ENCODE assay signal across 8 cellular contexts in the genomic region with DNA sequence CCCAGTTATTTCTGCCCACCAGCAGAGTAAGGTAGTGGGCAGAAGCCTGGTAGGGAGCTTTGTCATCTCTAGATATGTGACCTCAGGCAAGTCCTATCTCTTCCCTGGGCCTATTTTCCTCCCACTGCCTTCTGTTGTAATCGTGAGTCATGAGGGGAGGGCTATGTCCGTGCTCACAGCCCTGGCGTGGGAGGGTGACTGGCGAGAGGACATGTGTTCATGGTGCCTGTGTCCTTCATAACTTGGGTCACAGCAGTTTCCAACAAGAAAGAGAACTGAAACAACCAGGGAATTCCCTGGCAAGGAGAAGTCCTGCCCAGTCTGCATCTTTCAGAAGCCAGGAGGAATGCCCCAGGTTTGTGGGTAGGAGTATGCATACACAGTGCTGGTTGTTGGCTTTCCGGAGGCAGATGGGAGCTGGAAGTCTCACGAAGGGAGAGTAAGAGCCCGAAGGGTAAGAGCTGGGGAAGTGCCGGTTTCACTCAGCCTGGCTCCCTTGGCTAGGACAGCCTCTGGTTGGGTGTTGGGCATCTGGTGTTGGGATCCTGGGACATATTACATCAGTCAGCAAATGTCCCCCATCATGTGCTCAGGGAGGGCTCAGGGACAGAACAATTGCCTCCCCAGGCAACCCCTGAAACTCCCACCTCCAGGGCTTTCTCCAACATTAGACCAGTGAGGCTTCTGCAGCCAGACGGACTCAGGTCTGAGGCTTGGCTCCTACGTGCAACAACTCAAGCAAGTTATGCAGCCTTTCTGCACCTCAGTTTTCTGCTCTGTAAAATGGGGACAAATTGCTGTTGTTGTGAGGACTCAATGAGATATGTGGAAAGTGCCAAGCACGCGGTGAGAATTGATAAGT. TPM values are rescaled to one million over a fixed set of nuclear protein-coding genes. Genes with fewer than 3 reads are reported as not detected.
A peak's percentile ranks its signal among the peaks of the same experiment; 100 is the strongest.
DNase-seq lines count a peak whose midpoint lies in the region; ATAC-seq and TF ChIP-seq lines count a peak whose summit lies in the region.

No MANE protein-coding gene starts in this region.

- peak overlapping the region in 6 of 11 experiments; percentile 40 to 85 (median 76); a peak in 11 of 22 replicates for H3K27ac ChIP-seq in BLaER1 treated with 17β-estradiol and CSF1 and Interleukin-3, amounts not matched to agents 10 nM and 100 nM
- H3K27ac ChIP-seq in IMR-90 (ENCODE audit: insufficient read depth, low read length), result no peak overlapping the region
- no peak overlapping the region for H3K27ac ChIP-seq in gastrocnemius medialis

- H3K4ac ChIP-seq in IMR-90 (ENCODE audit: low read depth, low read length), result peak overlapping the region; percentile 62

- no peak for TF ChIP-seq POLR2A in IMR-90 (IDR thresholded peaks at IDR 0.05; ENCODE audit: low read depth, low read length)
- no peak for TF ChIP-seq POLR2A in gastrocnemius medialis (IDR thresholded peaks at IDR 0.05)
- TF ChIP-seq POLR2A in GM18505 (IDR thresholded peaks at IDR 0.05; ENCODE audit: borderline replicate concordance, extremely low read depth, insufficient read depth, insufficient read length), result no peak

- H3K23ac ChIP-seq in IMR-90 (ENCODE audit: low read depth, low read length), result no peak overlapping the region

- no peaks in the 10 kb centered on the region for H3K36me3 ChIP-seq in BLaER1 treated with 17β-estradiol and CSF1 and Interleukin-3, amounts not matched to agents 10 nM and 100 nM
- no peaks in the 10 kb centered on the region for H3K36me3 ChIP-seq in IMR-90 (ENCODE audit: control insufficient read depth, insufficient read depth, low read length)
- no peaks in the 10 kb centered on the region for H3K36me3 ChIP-seq in gastrocnemius medialis

- intact Hi-C loops in IMR-90 (cut with micrococcal nuclease) (no loop called here), gastrocnemius medialis (cut with DNase I; ENCODE audit: low total_unique reads) (no loop called here)

- H2BK5ac ChIP-seq in IMR-90 (ENCODE audit: low read depth, low read length, poor library complexity, severe bottlenecking), result peak overlapping the region; percentile 59

- peak overlapping the region; percentile 35 for H2AK9ac ChIP-seq in IMR-90 (replicated peaks; ENCODE audit: low read depth, low read length, poor library complexity)

- H2BK20ac ChIP-seq in IMR-90 (ENCODE audit: low read depth, low read length), result peak overlapping the region; percentile 25; the same call in 1 of the 2 replicates

- peak; percentile 50 for ATAC-seq in GM21367 (IDR thresholded peaks at IDR 0.05; ENCODE audit: unreplicated experiment)
- ATAC-seq in IMR-90 (ENCODE audit: low read depth), result peak; percentile 80
- peak; percentile 41 for ATAC-seq in effector memory CD8-positive, alpha-beta T cell (replicated peaks)
- ATAC-seq in gastrocnemius medialis, result peak; percentile 57 to 70
- ATAC-seq in GM18505 (IDR thresholded peaks at IDR 0.05; ENCODE audit: unreplicated experiment), result no peak

- peak overlapping the region; percentile 30 for H2BK120ac ChIP-seq in IMR-90 (ENCODE audit: low read depth, low read length)

- H3K9me3 Mint-ChIP-seq in effector memory CD8-positive, alpha-beta T cell, result no peaks in the 10 kb centered on the region

- POLR2A ChIA-PET in IMR-90 (lab: Charles Lee; ENCODE audit: unreplicated experiment) (no interaction called here), HEK293T (lab: Yijun Ruan, JAX) (interaction anchor here (1.6 to 1.9 kb wide), 2 partner anchors 10 to 95 kb away, joined by 4 to 5 read pairs; no protein-coding TSS in a partner anchor)

- no TSS peak for BruUV-seq in IMR-90 (replicated peaks; lab: Mats Ljungman, UMichigan)

- H3K4me3 ChIP-seq in BLaER1 treated with 17β-estradiol and CSF1 and Interleukin-3, amounts not matched to agents 10 nM and 100 nM, result peak overlapping the region in 1 of 10 experiments; percentile 6; a peak in 2 of 20 replicates
- H3K4me3 ChIP-seq in IMR-90 (ENCODE audit: insufficient read depth, low read depth, low read length) (no peak overlapping the region), gastrocnemius medialis (no peak overlapping the region)

- H3K79me1 ChIP-seq in IMR-90 (ENCODE audit: low read depth in 1 of 2, low read length in 2 of 2), result no peaks in the 10 kb centered on the region

- H3K14ac ChIP-seq in IMR-90 (replicated peaks; ENCODE audit: low read depth, low read length), result no peak overlapping the region

- peaks cover 5% of the 10 kb centered on the region for H3K9me1 ChIP-seq in IMR-90 (ENCODE audit: insufficient read depth, low read length)

- in situ Hi-C loops in IMR-90 (cut with MboI; ENCODE audit: low sequenced_read_pairs), result no loop called here
- in situ Hi-C loops in gastrocnemius medialis (cut with MboI; ENCODE audit: low sequenced_read_pairs in 4 of 4), result loop anchor here in 3 of 4 donors (25.0 kb wide), 1 partner anchor 381 kb away; a partner anchor contains a TSS

- no peak overlapping the region for H3K56ac ChIP-seq in IMR-90 (ENCODE audit: extremely low read depth, insufficient read depth, low read length)

- 83% methylated on average over 2 of the region's 12 CpGs; no CpG with 5 or more reads in 1 of the 2 experiments for WGBS in IMR-90 (ENCODE audit: extremely low coverage in 2 of 2, insufficient read length in 1 of 2), 2 experiments

- H3K4me1 Mint-ChIP-seq in effector memory CD8-positive, alpha-beta T cell (ENCODE audit: low read depth in 2 of 2), result peaks cover 0 to 2% of the 10 kb centered on the region in 2 donors

- H3K18ac ChIP-seq in IMR-90 (ENCODE audit: low read depth, low read length), result no peak overlapping the region; the same call in 1 of the 2 replicates

- peak overlapping the region; percentile 46 for H2AFZ ChIP-seq in IMR-90 (replicated peaks; ENCODE audit: low read length, poor library complexity)

- H2BK15ac ChIP-seq in IMR-90 (ENCODE audit: low read depth, low read length), result no peak overlapping the region

- peak overlapping the region in 7 of 11 experiments; percentile 31 to 88 (median 84); a peak in 14 of 22 replicates for H3K4me2 ChIP-seq in BLaER1 treated with 17β-estradiol and CSF1 and Interleukin-3, amounts not matched to agents 10 nM and 100 nM
- H3K4me2 ChIP-seq in IMR-90 (ENCODE audit: low read depth, low read length), result peak overlapping the region; percentile 55; the same call in 1 of the 2 replicates

- H3K27me3 Mint-ChIP-seq in effector memory CD8-positive, alpha-beta T cell, result peaks cover 24 to 88% of the 10 kb centered on the region in 2 donors

- peaks cover 7% of the 10 kb centered on the region for H3K36me3 Mint-ChIP-seq in effector memory CD8-positive, alpha-beta T cell (ENCODE audit: insufficient read depth)

- H2AK5ac ChIP-seq in IMR-90 (ENCODE audit: low read depth, low read length), result peak overlapping the region; percentile 1; the same call in 1 of the 2 replicates

- TF ChIP-seq CTCF in IMR-90 (conservative IDR thresholded peaks at IDR 0.05; ENCODE audit: low read depth, low read length) (no peak), gastrocnemius medialis (IDR thresholded peaks at IDR 0.05 in 4 of 5, conservative IDR thresholded peaks at IDR 0.05 in 1 of 5) (no peak)

- peak overlapping the region; percentile 43 for H4K91ac ChIP-seq in IMR-90 (ENCODE audit: insufficient read depth, low read depth, low read length)

- CTCF ChIA-PET in IMR-90 (lab: Yijun Ruan, JAX) (interaction anchor here (1.2 to 1.9 kb wide), 3 partner anchors 10 to 110 kb away, joined by 4 to 7 read pairs (median 5); no protein-coding TSS in a partner anchor), HEK293T (lab: Yijun Ruan, JAX) (interaction anchor here (1.0 to 12.0 kb wide), 10 partner anchors 7 to 123 kb away, joined by 4 to 450 read pairs (median 9); no protein-coding TSS in a partner anchor)

- no peaks in the 10 kb centered on the region for H3K27me3 ChIP-seq in BLaER1 treated with 17β-estradiol and CSF1 and Interleukin-3, amounts not matched to agents 10 nM and 100 nM
- H3K27me3 ChIP-seq in IMR-90 (ENCODE audit: control insufficient read depth, insufficient read depth, low read length) (peaks cover 26% of the 10 kb centered on the region), gastrocnemius medialis (no peaks in the 10 kb centered on the region)

- DNase-seq in IMR-90 (peak; percentile 88), gastrocnemius medialis (peak in 1 of 2 donors; percentile 41), HEK293T (ENCODE audit: extremely low spot score) (no peak)
- no peak for DNase-seq in effector memory CD8-positive, alpha-beta T cell
- DNase-seq in stimulated activated naive CD4-positive, alpha-beta T cell treated with Interleukin-2 at 50 U/mL for 16 hours (lab: John Stamatoyannopoulos, UW), result no peak

- no peak overlapping the region for H4K5ac ChIP-seq in IMR-90 (ENCODE audit: low read depth, low read length)

- H3K4me1 ChIP-seq in BLaER1 treated with 17β-estradiol and CSF1 and Interleukin-3, amounts not matched to agents 10 nM and 100 nM, result peaks cover 28 to 90% (median 56%) of the 10 kb centered on the region in 10 experiments
- peaks cover 12% of the 10 kb centered on the region for H3K4me1 ChIP-seq in IMR-90 (ENCODE audit: control insufficient read depth, insufficient read depth, low read length)
- H3K4me1 ChIP-seq in gastrocnemius medialis, result no peaks in the 10 kb centered on the region

- H3K9ac ChIP-seq in BLaER1 treated with 17β-estradiol and CSF1 and Interleukin-3, amounts not matched to agents 10 nM and 100 nM, result peak overlapping the region in 4 of 11 experiments; percentile 33 to 67 (median 58); a peak in 5 of 22 replicates
- no peak overlapping the region for H3K9ac ChIP-seq in IMR-90 (ENCODE audit: low read depth, low read length)

- dilution Hi-C loops in IMR-90 (cut with HindIII; ENCODE audit: low sequenced_read_pairs, unreplicated experiment), result loop anchor here (25.0 kb wide), 1 partner anchor 106 kb away; no protein-coding TSS in a partner anchor

- no peak overlapping the region for H3K27ac Mint-ChIP-seq in effector memory CD8-positive, alpha-beta T cell

- H4K20me1 ChIP-seq in BLaER1 treated with 17β-estradiol and CSF1 and Interleukin-3, amounts not matched to agents 10 nM and 100 nM, result no peaks in the 10 kb centered on the region
- H4K20me1 ChIP-seq in IMR-90 (ENCODE audit: insufficient read depth, low read length), result no peaks in the 10 kb centered on the region

- no peak for TF ChIP-seq RAD21 in IMR-90 (IDR thresholded peaks at IDR 0.05; ENCODE audit: low read length)

- H3K9me3 ChIP-seq in BLaER1 treated with 17β-estradiol and CSF1 and Interleukin-3, amounts not matched to agents 10 nM and 100 nM (replicated peaks in 1 of 11), result no peaks in the 10 kb centered on the region
- H3K9me3 ChIP-seq in IMR-90 (ENCODE audit: control insufficient read depth, insufficient read depth, low read length) (no peaks in the 10 kb centered on the region), gastrocnemius medialis (no peaks in the 10 kb centered on the region)

- H3K4me3 Mint-ChIP-seq in effector memory CD8-positive, alpha-beta T cell, result no peak overlapping the region

- peak overlapping the region in 1 of 2 experiments; percentile 48; a peak in 1 of 4 replicates for H4K8ac ChIP-seq in IMR-90 (ENCODE audit: low read depth in 2 of 2, low read length in 2 of 2)

RNA-seq across cellular contexts. Expression of a gene that starts 4.3 kb away (rescaled TPM):
- total RNA-seq in IMR-90 (2012; rRNA removed) (not detected in 2 replicates), gastrocnemius medialis (not detected)
- polyA plus RNA-seq in IMR-90 (2012; rRNA removed), result not detected in 2 replicates
- not detected in 2 replicates for polyA plus RNA-seq in IMR-90 (2012; cell fraction: cytosol; rRNA removed)
- not detected in 2 replicates for polyA plus RNA-seq in IMR-90 (2012; cell fraction: nucleus; rRNA removed; ENCODE audit: low replicate concordance)

RNA-seq across cellular contexts. Expression of a gene that starts 9.3 kb away (rescaled TPM):
- not detected in 2 replicates for total RNA-seq in IMR-90 (2012; rRNA removed)
- polyA plus RNA-seq in IMR-90 (2012; rRNA removed), result not detected in 2 replicates
- polyA plus RNA-seq in IMR-90 (2012; cell fraction: cytosol; rRNA removed), result not detected in 2 replicates
- polyA plus RNA-seq in IMR-90 (2012; cell fraction: nucleus; rRNA removed; ENCODE audit: low replicate concordance), result not detected in 2 replicates
- not detected for total RNA-seq in gastrocnemius medialis

RNA-seq across cellular contexts. Expression of a gene that starts 57.4 kb away (rescaled TPM):
- total RNA-seq in IMR-90 (2012; rRNA removed), result 126 and 141 TPM in 2 replicates
- 122 and 132 TPM in 2 replicates for polyA plus RNA-seq in IMR-90 (2012; rRNA removed)
- 111 and 126 TPM in 2 replicates for polyA plus RNA-seq in IMR-90 (2012; cell fraction: cytosol; rRNA removed)
- polyA plus RNA-seq in IMR-90 (2012; cell fraction: nucleus; rRNA removed; ENCODE audit: low replicate concordance), result 211 and 389 TPM in 2 replicates
- total RNA-seq in gastrocnemius medialis, result 100 to 1,000 TPM; 104 to 167 (median 136) TPM

Comparison
In these comparisons a context has a peak if more than half of its experiments do, and no peak if none do; other contexts are left out.
1. H3K27ac ChIP-seq: peak in BLaER1 treated with 17β-estradiol and CSF1 and Interleukin-3, amounts not matched to agents 10 nM and 100 nM (6 of 11); none in IMR-90 (single experiment) and gastrocnemius medialis (0 of 4).